In genomic region chr12:12975322-12976077, GRCh38 we compare ENCODE assay signal across 1 cellular context.
TF ChIP-seq lines count a peak whose summit lies in the region.

No MANE protein-coding gene starts in this region.

TF ChIP-seq in IMR-90, 13 proteins besides CTCF, POLR2A, EP300 and RAD21 (continued from another document):
- no peak for TF ChIP-seq MXI1 (IDR thresholded peaks at IDR 0.05; ENCODE audit: borderline replicate concordance, low read depth, low read length)
- no peak for TF ChIP-seq FOS (IDR thresholded peaks at IDR 0.05; ENCODE audit: low read depth, low read length)
- TF ChIP-seq ELK1 (IDR thresholded peaks at IDR 0.05; ENCODE audit: borderline replicate concordance, low read depth, low read length): no peak
- no peak for TF ChIP-seq USF2 (IDR thresholded peaks at IDR 0.05; ENCODE audit: low read depth, low read length)
